ENCODE assay signal across 31 cellular contexts in the genomic region with DNA sequence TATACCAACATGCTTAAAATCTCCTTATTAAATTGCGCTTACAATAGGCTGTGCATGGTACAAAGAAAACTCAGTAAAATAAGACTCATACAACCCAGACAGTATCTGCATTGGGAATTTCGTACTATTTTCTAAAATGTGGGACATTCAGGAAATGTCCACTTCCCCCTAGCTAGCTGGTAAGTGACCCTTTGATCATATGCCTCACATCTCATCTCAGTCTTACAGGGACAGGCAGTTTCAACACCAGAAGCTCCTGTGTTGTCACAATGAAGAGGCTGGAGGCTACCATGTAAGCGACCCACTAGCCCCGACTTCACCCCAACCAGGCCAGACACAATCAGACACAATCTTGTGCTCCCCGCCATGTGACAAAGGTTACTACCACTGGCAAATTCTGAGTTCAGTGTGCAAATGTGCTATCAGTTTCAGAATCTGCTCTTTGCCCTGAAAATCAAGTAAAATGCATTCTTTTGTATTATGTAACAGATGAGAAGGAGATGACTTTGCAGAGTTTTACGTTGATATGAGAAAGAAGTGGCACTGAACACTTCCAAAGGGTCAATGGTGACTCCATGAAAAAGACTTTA. TPM values are rescaled to one million over a fixed set of nuclear protein-coding genes. Genes with fewer than 3 reads are reported as not detected.
DNase-seq lines count a peak whose midpoint lies in the region; ATAC-seq, FAIRE-seq and TF ChIP-seq lines count a peak whose summit lies in the region.
"Had no signal": no experiment of that assay in that cellular context is flagged by ENCODE, and none has a peak within 500 bp of the region (broad histone marks: within the 10 kb centered on the region; RNA-seq: fewer than 3 reads in every experiment).

No MANE protein-coding gene starts in this region.

- no peak overlapping the region; the same call in 1 of the 2 replicates for H3K4me2 ChIP-seq in HepG2 (ENCODE audit: low read depth, low read length)

- POLR2A ChIA-PET in HepG2 (lab: Yijun Ruan, JAX): no interaction called here

- peak overlapping the region; percentile 31 for H3K27ac ChIP-seq in colonic mucosa
- H3K27ac ChIP-seq in HepG2 (ENCODE audit: extremely low read length, insufficient read depth, low read length): peak overlapping the region; percentile 67
- H3K27ac ChIP-seq: 22Rv1, ascending aorta, cardiac muscle cell, coronary artery, lower lobe of right lung, neutrophil, psoas muscle, RWPE1 had no signal

- FAIRE-seq in HepG2 (lab: Jason Lieb, UNC): peak; percentile 23
- FAIRE-seq: GM19239, keratinocyte, urothelium cell line had no signal

- no peak overlapping the region for H3K4me3 ChIP-seq in colonic mucosa
- H3K4me3 ChIP-seq in HepG2 (replicated peaks in 1 of 3; ENCODE audit: insufficient read depth in 1 of 3, low read depth in 2 of 3, low read length in 3 of 3): no peak overlapping the region; a peak in 1 of 6 replicates
- H3K4me3 ChIP-seq: ascending aorta, cardiac muscle cell, coronary artery, lower lobe of right lung, psoas muscle had no signal

- no peak for TF ChIP-seq POLR2A in HepG2 (IDR thresholded peaks at IDR 0.05; ENCODE audit: insufficient read depth in 1 of 2, low read depth in 2 of 2, low read length in 2 of 2)

- H3K9ac ChIP-seq in colonic mucosa (ENCODE audit: low read depth in 2 of 2, low read length in 2 of 2) (no peak overlapping the region), HepG2 (ENCODE audit: insufficient read depth, low read depth, low read length) (no peak overlapping the region)

- TF ChIP-seq CTCF in colonic mucosa (IDR thresholded peaks at IDR 0.05) (no peak), HepG2 (CRISPR knock-in tag; IDR thresholded peaks at IDR 0.05) (no peak)

- no peaks in the 10 kb centered on the region for H3K36me3 Mint-ChIP-seq in activated CD8-positive, alpha-beta memory T cell treated with anti-CD3 and anti-CD28 coated beads, Interleukin-2, amount 10 ng/mL, durations not matched to agents 7 days and 5 days
- H3K36me3 Mint-ChIP-seq in activated naive CD8-positive, alpha-beta T cell treated with anti-CD3 and anti-CD28 coated beads for 36 hours: peaks cover 3% of the 10 kb centered on the region

- no peak for ATAC-seq in activated CD8-positive, alpha-beta memory T cell treated with anti-CD3 and anti-CD28 coated beads, Interleukin-2, amount 10 ng/mL, durations not matched to agents 7 days and 5 days
- ATAC-seq in HepG2 (peak; percentile 82), GM19452 (IDR thresholded peaks at IDR 0.05; ENCODE audit: unreplicated experiment) (no peak)
- ATAC-seq: psoas muscle, T-helper 17 cell had no signal

- peaks cover 9% of the 10 kb centered on the region for H3K4me1 ChIP-seq in colonic mucosa
- peaks cover 12% of the 10 kb centered on the region for H3K4me1 ChIP-seq in HepG2 (ENCODE audit: insufficient read depth, low read length)
- H3K4me1 ChIP-seq: ascending aorta, lower lobe of right lung, psoas muscle had no signal

- in situ Hi-C loops in HepG2 (cut with HindIII; ENCODE audit: extremely low pct_ligation_motif_present, low pct_unique_long_range_greater_than_20kb): no loop called here

- no peak overlapping the region for H3K27ac Mint-ChIP-seq in activated CD8-positive, alpha-beta memory T cell treated with anti-CD3 and anti-CD28 coated beads, Interleukin-2, amount 10 ng/mL, durations not matched to agents 7 days and 5 days
- H3K27ac Mint-ChIP-seq in activated naive CD8-positive, alpha-beta T cell treated with anti-CD3 and anti-CD28 coated beads for 36 hours: no peak overlapping the region
- H3K27ac Mint-ChIP-seq: activated CD4-positive, alpha-beta memory T cell treated with anti-CD3 and anti-CD28 coated beads for 36 hours; activated naive CD8-positive, alpha-beta T cell treated with anti-CD3 and anti-CD28 coated beads, Interleukin-2, amount 10 ng/mL, durations not matched to agents 7 days and 5 days; activated T-helper 2 cell treated with anti-CD3 and anti-CD28 coated beads, Interferon-gamma antibody, Interleukin-2, Interleukin-4, amounts not matched to agents 10 μg/mL and 5 μg/mL and 100 μg/mL, durations not matched to agents 14 hours and 24 hours and 36 hours; T-helper 17 cell had no signal

- H3K27me3 ChIP-seq in colonic mucosa (no peaks in the 10 kb centered on the region), HepG2 (ENCODE audit: control insufficient read depth in 1 of 2, insufficient read depth in 2 of 2, low read length in 2 of 2) (no peaks in the 10 kb centered on the region)
- H3K27me3 ChIP-seq: ascending aorta, cardiac muscle cell, neutrophil had no signal

- BruUV-seq in HepG2 (replicated peaks; lab: Mats Ljungman, UMichigan): no TSS peak

- TF ChIP-seq RAD21 in HepG2 (CRISPR knock-in tag; IDR thresholded peaks at IDR 0.05): no peak

- peaks cover 29% of the 10 kb centered on the region for H3K4me1 Mint-ChIP-seq in activated CD8-positive, alpha-beta memory T cell treated with anti-CD3 and anti-CD28 coated beads, Interleukin-2, amount 10 ng/mL, durations not matched to agents 7 days and 5 days
- H3K4me1 Mint-ChIP-seq in activated naive CD8-positive, alpha-beta T cell treated with anti-CD3 and anti-CD28 coated beads for 36 hours: peaks cover 37% of the 10 kb centered on the region

- intact Hi-C loops in colonic mucosa (cut with DNase I): no loop called here
- intact Hi-C loops in HepG2 (cut with micrococcal nuclease; ENCODE audit: unreplicated experiment): no loop called here

- TF ChIP-seq EP300 in HepG2 (IDR thresholded peaks at IDR 0.05; ENCODE audit: low read depth in 2 of 2, low read length in 2 of 2) (0 out of 4 replicates have a peak, but pooled peaks of 1 of the 2 experiments have one; percentile 21), HepG2 (CRISPR knock-in tag; IDR thresholded peaks at IDR 0.05; ENCODE audit: borderline replicate concordance) (no peak)

- no peaks in the 10 kb centered on the region for H3K79me2 ChIP-seq in HepG2 (ENCODE audit: insufficient read depth, low read length)

- CTCF ChIA-PET in activated CD8-positive, alpha-beta memory T cell treated with anti-CD3 and anti-CD28 coated beads, Interleukin-2, amount 10 ng/mL, durations not matched to agents 7 days and 5 days (lab: Charles Lee): no interaction called here
- CTCF ChIA-PET in HepG2 (lab: Yijun Ruan, JAX; ENCODE audit: low intra/inter-chr PET ratio, low total read pairs): no interaction called here

- H3K27me3 Mint-ChIP-seq in activated CD8-positive, alpha-beta memory T cell treated with anti-CD3 and anti-CD28 coated beads, Interleukin-2, amount 10 ng/mL, durations not matched to agents 7 days and 5 days: no peaks in the 10 kb centered on the region
- H3K27me3 Mint-ChIP-seq in activated naive CD8-positive, alpha-beta T cell treated with anti-CD3 and anti-CD28 coated beads for 36 hours: no peaks in the 10 kb centered on the region
- H3K27me3 Mint-ChIP-seq: activated CD4-positive, alpha-beta memory T cell treated with anti-CD3 and anti-CD28 coated beads for 36 hours; activated naive CD8-positive, alpha-beta T cell treated with anti-CD3 and anti-CD28 coated beads, Interleukin-2, amount 10 ng/mL, durations not matched to agents 7 days and 5 days; T-helper 17 cell had no signal

- H3K9me3 ChIP-seq in colonic mucosa (no peaks in the 10 kb centered on the region), HepG2 (ENCODE audit: low read length) (no peaks in the 10 kb centered on the region)
- H3K9me3 ChIP-seq: ascending aorta, lower lobe of right lung, neutrophil, psoas muscle had no signal

- no peaks in the 10 kb centered on the region for H4K20me1 ChIP-seq in HepG2 (ENCODE audit: insufficient read depth, low read length)

- peak; percentile 48 for DNase-seq in activated CD8-positive, alpha-beta memory T cell treated with anti-CD3 and anti-CD28 coated beads for 24 hours
- no peak for DNase-seq in activated CD8-positive, alpha-beta memory T cell treated with anti-CD3 and anti-CD28 coated beads, Interleukin-2, amount 10 ng/mL, durations not matched to agents 7 days and 5 days
- DNase-seq in colonic mucosa (no peak), HepG2 (ENCODE audit: low spot score) (peak; percentile 58), SW480 (ENCODE audit: low spot score) (no peak), H4 (ENCODE audit: low spot score) (no peak)
- no peak for DNase-seq in activated naive CD8-positive, alpha-beta T cell treated with anti-CD3 and anti-CD28 coated beads for 36 hours
- DNase-seq: activated CD4-positive, alpha-beta memory T cell treated with anti-CD3 and anti-CD28 coated beads for 36 hours; activated CD4-positive, CD25-positive, alpha-beta regulatory T cell treated with anti-CD3 and anti-CD28 coated beads, Interleukin-2, amount 50 U/mL, for 72 hours; activated naive CD8-positive, alpha-beta T cell treated with anti-CD3 and anti-CD28 coated beads, Interleukin-2, amount 10 ng/mL, durations not matched to agents 7 days and 5 days; COR-L47; DMS79 treated with DMSO at 0.1 percent for 48 hours; H7; lower lobe of right lung; MM.1S; NCI-H2029; NCI-H226; psoas muscle; stimulated activated naive CD4-positive, alpha-beta T cell treated with Interleukin-2 at 50 U/mL for 16 hours; T-helper 17 cell had no signal

- H2AFZ ChIP-seq in HepG2 (ENCODE audit: low read length): no peak overlapping the region

- WGBS in HepG2 (ENCODE audit: low lambda C conversion rate): 61% methylated on average over 3 of the region's 6 CpGs

- H3K9me3 Mint-ChIP-seq in activated CD8-positive, alpha-beta memory T cell treated with anti-CD3 and anti-CD28 coated beads, Interleukin-2, amount 10 ng/mL, durations not matched to agents 7 days and 5 days (ENCODE audit: low read depth): no peaks in the 10 kb centered on the region
- H3K9me3 Mint-ChIP-seq in activated naive CD8-positive, alpha-beta T cell treated with anti-CD3 and anti-CD28 coated beads for 36 hours: no peaks in the 10 kb centered on the region
- H3K9me3 Mint-ChIP-seq: activated CD4-positive, alpha-beta memory T cell treated with anti-CD3 and anti-CD28 coated beads for 36 hours; activated naive CD8-positive, alpha-beta T cell treated with anti-CD3 and anti-CD28 coated beads, Interleukin-2, amount 10 ng/mL, durations not matched to agents 7 days and 5 days; activated T-helper 2 cell treated with anti-CD3 and anti-CD28 coated beads, Interferon-gamma antibody, Interleukin-2, Interleukin-4, amounts not matched to agents 10 μg/mL and 5 μg/mL and 100 μg/mL, durations not matched to agents 14 hours and 24 hours and 36 hours had no signal

- no peak overlapping the region for H3K4me3 Mint-ChIP-seq in activated CD8-positive, alpha-beta memory T cell treated with anti-CD3 and anti-CD28 coated beads, Interleukin-2, amount 10 ng/mL, durations not matched to agents 7 days and 5 days
- no peak overlapping the region for H3K4me3 Mint-ChIP-seq in activated naive CD8-positive, alpha-beta T cell treated with anti-CD3 and anti-CD28 coated beads for 36 hours
- H3K4me3 Mint-ChIP-seq: activated CD4-positive, alpha-beta memory T cell treated with anti-CD3 and anti-CD28 coated beads for 36 hours; activated naive CD8-positive, alpha-beta T cell treated with anti-CD3 and anti-CD28 coated beads, Interleukin-2, amount 10 ng/mL, durations not matched to agents 7 days and 5 days; T-helper 17 cell had no signal

- H3K36me3 ChIP-seq in colonic mucosa (no peaks in the 10 kb centered on the region), HepG2 (replicated peaks in 1 of 2; ENCODE audit: control insufficient read depth in 1 of 2, insufficient read depth in 2 of 2, low read length in 2 of 2) (no peaks in the 10 kb centered on the region)
- H3K36me3 ChIP-seq: ascending aorta, cardiac muscle cell, lower lobe of right lung, neutrophil had no signal

RNA-seq across cellular contexts. Expression of a gene that starts 56.9 kb away (rescaled TPM):
- 1 to 10 TPM; 1.5 to 1.7 TPM for total RNA-seq in activated CD8-positive, alpha-beta memory T cell treated with anti-CD3 and anti-CD28 coated beads, Interleukin-2, amount 10 ng/mL, durations not matched to agents 7 days and 5 days
- total RNA-seq in colonic mucosa (10 to 100 TPM; 15.1 to 20.0 TPM), HepG2 (2016; rRNA removed; fragmentation: Illumina TruSeq; extraction: Trizol) (1.5 and 2.0 TPM in 2 replicates)
- 0.40 and 0.53 TPM in 2 replicates for total RNA-seq in HepG2 (2016; cell fraction: cytosol; rRNA removed; fragmentation: Illumina TruSeq; extraction: Trizol; ENCODE audit: low read depth)
- total RNA-seq in HepG2 (2016; cell fraction: insoluble cytoplasmic fraction; rRNA removed; fragmentation: Illumina TruSeq; extraction: Trizol): 1.6 and 2.1 TPM in 2 replicates
- total RNA-seq in HepG2 (2016; cell fraction: membrane; rRNA removed; fragmentation: Illumina TruSeq; extraction: Trizol): 1.9 TPM in 2 replicates
- 1.4 and 1.7 TPM in 2 replicates for total RNA-seq in HepG2 (2016; cell fraction: nucleus; rRNA removed; fragmentation: Illumina TruSeq; extraction: Trizol)
- polyA plus RNA-seq in HepG2 (2011; rRNA removed): 0.87 and 0.88 TPM in 2 replicates
- 0.60 and 0.95 TPM in 2 replicates for polyA plus RNA-seq in HepG2 (2011; cell fraction: cytosol; rRNA removed)
- 0.32 and 0.54 TPM in 2 replicates for polyA plus RNA-seq in HepG2 (2011; cell fraction: nucleus; rRNA removed)
- 1.0 and 1.2 TPM in 2 replicates for polyA plus RNA-seq in HepG2 (2012)
- polyA plus RNA-seq in HepG2 (2016; cell fraction: cytosol; fragmentation: Illumina TruSeq; extraction: Trizol; ENCODE audit: low read depth): 0.45 and 0.62 TPM in 2 replicates
- 2.5 TPM in 2 replicates for polyA plus RNA-seq in HepG2 (2016; cell fraction: insoluble cytoplasmic fraction; fragmentation: Illumina TruSeq; extraction: Trizol; ENCODE audit: low read depth)
- 1.7 and 2.0 TPM in 2 replicates for polyA plus RNA-seq in HepG2 (2016; cell fraction: membrane; fragmentation: Illumina TruSeq; extraction: Trizol; ENCODE audit: low read depth)
- 1.5 and 1.7 TPM in 2 replicates for polyA plus RNA-seq in HepG2 (2016; cell fraction: nucleus; fragmentation: Illumina TruSeq; extraction: Trizol; ENCODE audit: insufficient read depth, low read depth)
- 2.4 and 36.0 TPM in 2 replicates for polyA minus RNA-seq in HepG2 (2011; rRNA and poly(A)+ RNA removed; ENCODE audit: low replicate concordance)
- 1.2 and 2.6 TPM in 2 replicates for polyA minus RNA-seq in HepG2 (2011; cell fraction: cytosol; rRNA and poly(A)+ RNA removed)
- polyA minus RNA-seq in HepG2 (2011; cell fraction: nucleus; rRNA and poly(A)+ RNA removed): 1.0 and 2.4 TPM in 2 replicates
- 2.9 and 3.0 TPM in 2 replicates for total RNA-seq in H4 (2014; rRNA removed; shearing (Covaris generic))
- 1 to 10 TPM; 1.2 to 1.3 TPM for total RNA-seq in activated naive CD8-positive, alpha-beta T cell treated with anti-CD3 and anti-CD28 coated beads for 36 hours

RNA-seq across cellular contexts. Expression of a gene that starts 57.4 kb away (rescaled TPM):
- 10 to 100 TPM; 16.3 to 19.1 TPM for total RNA-seq in activated CD8-positive, alpha-beta memory T cell treated with anti-CD3 and anti-CD28 coated beads, Interleukin-2, amount 10 ng/mL, durations not matched to agents 7 days and 5 days
- total RNA-seq in colonic mucosa: 10 to 100 TPM; 55.1 to 62.4 TPM
- total RNA-seq in HepG2 (2016; rRNA removed; fragmentation: Illumina TruSeq; extraction: Trizol): 7.5 and 16.3 TPM in 2 replicates
- 1.9 and 2.0 TPM in 2 replicates for total RNA-seq in HepG2 (2016; cell fraction: cytosol; rRNA removed; fragmentation: Illumina TruSeq; extraction: Trizol; ENCODE audit: low read depth)
- 7.1 and 17.4 TPM in 2 replicates for total RNA-seq in HepG2 (2016; cell fraction: insoluble cytoplasmic fraction; rRNA removed; fragmentation: Illumina TruSeq; extraction: Trizol)
- 8.8 and 9.0 TPM in 2 replicates for total RNA-seq in HepG2 (2016; cell fraction: membrane; rRNA removed; fragmentation: Illumina TruSeq; extraction: Trizol)
- total RNA-seq in HepG2 (2016; cell fraction: nucleus; rRNA removed; fragmentation: Illumina TruSeq; extraction: Trizol): 7.7 and 8.1 TPM in 2 replicates
- polyA plus RNA-seq in HepG2 (2011; rRNA removed): 17.7 and 23.5 TPM in 2 replicates
- 17.5 and 21.4 TPM in 2 replicates for polyA plus RNA-seq in HepG2 (2011; cell fraction: cytosol; rRNA removed)
- polyA plus RNA-seq in HepG2 (2011; cell fraction: nucleus; rRNA removed): 5.4 and 6.3 TPM in 2 replicates
- polyA plus RNA-seq in HepG2 (2012): 17.4 and 19.4 TPM in 2 replicates
- polyA plus RNA-seq in HepG2 (2016; cell fraction: cytosol; fragmentation: Illumina TruSeq; extraction: Trizol; ENCODE audit: low read depth): 3.0 and 3.9 TPM in 2 replicates
- polyA plus RNA-seq in HepG2 (2016; cell fraction: insoluble cytoplasmic fraction; fragmentation: Illumina TruSeq; extraction: Trizol; ENCODE audit: low read depth): 32.6 and 35.0 TPM in 2 replicates
- 10.4 and 10.6 TPM in 2 replicates for polyA plus RNA-seq in HepG2 (2016; cell fraction: membrane; fragmentation: Illumina TruSeq; extraction: Trizol; ENCODE audit: low read depth)
- 11.5 and 12.1 TPM in 2 replicates for polyA plus RNA-seq in HepG2 (2016; cell fraction: nucleus; fragmentation: Illumina TruSeq; extraction: Trizol; ENCODE audit: insufficient read depth, low read depth)
- polyA minus RNA-seq in HepG2 (2011; rRNA and poly(A)+ RNA removed; ENCODE audit: low replicate concordance): 18.1 and 31.8 TPM in 2 replicates
- polyA minus RNA-seq in HepG2 (2011; cell fraction: cytosol; rRNA and poly(A)+ RNA removed): 10.1 and 12.8 TPM in 2 replicates
- polyA minus RNA-seq in HepG2 (2011; cell fraction: nucleus; rRNA and poly(A)+ RNA removed): 14.5 and 17.7 TPM in 2 replicates
- total RNA-seq in H4 (2014; rRNA removed; shearing (Covaris generic)): 5.4 and 17.0 TPM in 2 replicates
- 10 to 100 TPM; 22.0 to 24.4 TPM for total RNA-seq in activated naive CD8-positive, alpha-beta T cell treated with anti-CD3 and anti-CD28 coated beads for 36 hours

Comparison
In these comparisons a context has a peak if more than half of its experiments do, and no peak if none do; other contexts are left out.
1. DNase-seq: peak in activated CD8-positive, alpha-beta memory T cell treated with anti-CD3 and anti-CD28 coated beads for 24 hours (single experiment) and HepG2 (single experiment); none in activated CD8-positive, alpha-beta memory T cell treated with anti-CD3 and anti-CD28 coated beads, Interleukin-2, amount 10 ng/mL, durations not matched to agents 7 days and 5 days (single experiment), colonic mucosa (single experiment), SW480 (single experiment), H4 (single experiment) and activated naive CD8-positive, alpha-beta T cell treated with anti-CD3 and anti-CD28 coated beads for 36 hours (single experiment).